Comparison of ENCODE assay signal across 9 cellular contexts in genomic region chr2:239465017-239466001, GRCh38.
DNase-seq lines count a peak whose midpoint lies in the region; ATAC-seq and TF ChIP-seq lines count a peak whose summit lies in the region.
"Had no signal": no experiment of that assay in that cellular context is flagged by ENCODE, and none has a peak within 500 bp of the region (broad histone marks: within the 10 kb centered on the region; RNA-seq: fewer than 3 reads in every experiment).

No MANE protein-coding gene starts in this region.

- H3K4me2 ChIP-seq in BLaER1: peak overlapping the region; percentile 84

- H3K4me1 ChIP-seq in BLaER1 (peaks cover 45% of the 10 kb centered on the region), mucosa of descending colon (ENCODE audit: low read depth) (no peaks in the 10 kb centered on the region), BE2C (no peaks in the 10 kb centered on the region)

- no peak overlapping the region for H3K4me3 Mint-ChIP-seq in mesothelial cell of epicardium

- peak; percentile 73 for DNase-seq in MV-4-11 (lab: John Stamatoyannopoulos, UW)
- DNase-seq in mucosa of descending colon: peak; percentile 51 to 78 (median 63)
- no peak for DNase-seq in mesothelial cell of epicardium (ENCODE audit: low spot score in 2 of 2, unreplicated experiment in 2 of 2)
- DNase-seq in activated CD4-positive, alpha-beta T cell treated with anti-CD3 and anti-CD28 coated beads, Interleukin-2, amount 50 U/mL, for 48 hours: no peak
- DNase-seq in BE2C: no peak

- H3K9me3 ChIP-seq in BLaER1: peaks cover 16% of the 10 kb centered on the region
- H3K9me3 ChIP-seq in mucosa of descending colon: no peaks in the 10 kb centered on the region
- H3K9me3 ChIP-seq in BE2C: no peaks in the 10 kb centered on the region

- no peaks in the 10 kb centered on the region for H3K4me1 Mint-ChIP-seq in mesothelial cell of epicardium

- TF ChIP-seq CTCF in mucosa of descending colon (IDR thresholded peaks at IDR 0.05) (no peak), mesothelial cell of epicardium (IDR thresholded peaks at IDR 0.05; ENCODE audit: unreplicated experiment) (no peak), BE2C (IDR thresholded peaks at IDR 0.05; ENCODE audit: low read depth, low read length) (no peak)

- H3K27me3 Mint-ChIP-seq in mesothelial cell of epicardium (ENCODE audit: low read depth): peaks cover 1% of the 10 kb centered on the region

- H3K27me3 ChIP-seq in BLaER1: no peaks in the 10 kb centered on the region
- H3K27me3 ChIP-seq in BE2C: no peaks in the 10 kb centered on the region

- H4K20me1 ChIP-seq in BLaER1: no peaks in the 10 kb centered on the region

- H3K36me3 ChIP-seq in BLaER1 (no peaks in the 10 kb centered on the region), mucosa of descending colon (ENCODE audit: low read depth) (no peaks in the 10 kb centered on the region), BE2C (no peaks in the 10 kb centered on the region)

- H3K36me3 Mint-ChIP-seq in mesothelial cell of epicardium: no peaks in the 10 kb centered on the region

- H3K27ac Mint-ChIP-seq in mesothelial cell of epicardium: no peak overlapping the region

- H3K9ac ChIP-seq in BLaER1: no peak overlapping the region

- H3K9me3 Mint-ChIP-seq in mesothelial cell of epicardium: peaks cover 3% of the 10 kb centered on the region

- intact Hi-C loops in mucosa of descending colon (cut with DNase I, micrococcal nuclease): no loop called here

- ATAC-seq in mucosa of descending colon: peak; percentile 79
- ATAC-seq in HG02884 (IDR thresholded peaks at IDR 0.05; ENCODE audit: unreplicated experiment): no peak
- ATAC-seq: Panc1 had no signal

- H3K27ac ChIP-seq in BLaER1 (peak overlapping the region; percentile 63), cingulate gyrus (ENCODE audit: low read depth, low read length) (peak overlapping the region; percentile 91)

- H3K4me3 ChIP-seq in BLaER1: no peak overlapping the region
- H3K4me3 ChIP-seq in mucosa of descending colon: no peak overlapping the region
- no peak overlapping the region for H3K4me3 ChIP-seq in BE2C (ENCODE audit: low read depth, low read length)

Comparison
In these comparisons a context has a peak if more than half of its experiments do, and no peak if none do; other contexts are left out.
1. DNase-seq: peak in MV-4-11 (single experiment) and mucosa of descending colon (3 of 3); none in mesothelial cell of epicardium (0 of 2), activated CD4-positive, alpha-beta T cell treated with anti-CD3 and anti-CD28 coated beads, Interleukin-2, amount 50 U/mL, for 48 hours (0 of 2) and BE2C (single experiment).